In the genomic region with DNA sequence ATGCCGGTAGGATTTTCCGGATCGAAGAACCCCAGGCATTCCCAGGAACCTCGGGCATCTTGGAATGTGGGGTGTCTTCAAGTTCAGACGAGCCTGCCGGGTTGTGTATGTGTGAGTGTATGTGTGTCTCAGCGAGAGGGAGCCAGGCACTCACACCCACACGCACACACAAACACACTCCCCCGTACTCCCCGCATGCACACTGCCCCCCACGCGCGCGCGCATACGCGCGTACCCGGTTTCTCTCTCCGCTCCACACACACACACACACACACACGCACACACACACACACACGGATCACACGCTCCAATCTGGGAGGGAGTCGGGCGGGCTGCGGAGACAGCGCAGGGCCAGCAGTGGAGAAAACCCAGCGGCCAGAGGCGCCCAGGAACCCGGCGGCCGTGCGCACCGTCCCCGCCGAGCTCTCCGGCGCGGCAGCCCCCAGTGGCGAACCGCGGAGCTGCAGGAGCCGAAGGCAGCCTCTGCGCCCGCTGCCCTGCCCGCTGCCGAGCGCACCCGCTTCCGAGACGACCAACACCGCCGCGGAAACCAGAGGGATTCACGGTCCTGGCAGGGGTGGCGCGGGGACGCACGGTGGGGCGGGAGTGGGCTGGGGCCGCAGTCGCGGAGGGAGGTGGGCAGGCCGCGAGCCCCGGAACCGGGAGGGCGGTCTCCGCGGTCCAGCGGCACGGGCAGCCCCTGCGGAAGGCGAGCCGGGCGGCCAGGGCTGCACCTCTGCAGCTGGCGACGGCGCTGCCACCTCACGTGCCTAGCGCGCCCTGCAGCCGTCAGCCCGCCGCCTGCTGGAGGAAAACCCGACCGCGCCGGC, we compare ENCODE assay signal across 1 cellular context.
TF ChIP-seq lines count a peak whose summit lies in the region.

A gene (minus strand): TSS at position 125 of the 830 bp plus-strand sequence.

TF ChIP-seq in HEK293, 187 proteins besides CTCF, POLR2A, EP300 and RAD21 (continued from another document and continues in another):
- TF ChIP-seq, protein P1, sequence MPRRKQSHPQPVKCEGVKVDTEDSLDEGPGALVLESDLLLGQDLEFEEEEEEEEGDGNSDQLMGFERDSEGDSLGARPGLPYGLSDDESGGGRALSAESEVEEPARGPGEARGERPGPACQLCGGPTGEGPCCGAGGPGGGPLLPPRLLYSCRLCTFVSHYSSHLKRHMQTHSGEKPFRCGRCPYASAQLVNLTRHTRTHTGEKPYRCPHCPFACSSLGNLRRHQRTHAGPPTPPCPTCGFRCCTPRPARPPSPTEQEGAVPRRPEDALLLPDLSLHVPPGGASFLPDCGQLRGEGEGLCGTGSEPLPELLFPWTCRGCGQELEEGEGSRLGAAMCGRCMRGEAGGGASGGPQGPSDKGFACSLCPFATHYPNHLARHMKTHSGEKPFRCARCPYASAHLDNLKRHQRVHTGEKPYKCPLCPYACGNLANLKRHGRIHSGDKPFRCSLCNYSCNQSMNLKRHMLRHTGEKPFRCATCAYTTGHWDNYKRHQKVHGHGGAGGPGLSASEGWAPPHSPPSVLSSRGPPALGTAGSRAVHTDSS (tag by site-specific recombination; IDR thresholded peaks at IDR 0.05): no peak
- TF ChIP-seq ZBTB8A (tag by site-specific recombination; IDR thresholded peaks at IDR 0.05) (peak; percentile 89), ZNF48 (tag by site-specific recombination; IDR thresholded peaks at IDR 0.05) (no peak), ZNF239 (tag by site-specific recombination; IDR thresholded peaks at IDR 0.05) (no peak), ZNF837 (tag by site-specific recombination; IDR thresholded peaks at IDR 0.05) (peak; percentile 67; the same call in 1 of the 2 replicates), ZFP37 (tag by site-specific recombination; IDR thresholded peaks at IDR 0.05) (peak; percentile 95), ZNF302 (tag by site-specific recombination; IDR thresholded peaks at IDR 0.05; ENCODE audit: low read depth) (no peak), ZNF292 (tag by site-specific recombination; IDR thresholded peaks at IDR 0.05; ENCODE audit: borderline replicate concordance, low read depth) (no peak), ZSCAN16 (tag by site-specific recombination; IDR thresholded peaks at IDR 0.05) (no peak), ZNF157 (tag by site-specific recombination; IDR thresholded peaks at IDR 0.05) (0 out of 2 replicates have a peak, but pooled peaks have one; percentile 21), ZEB2 (tag by site-specific recombination; IDR thresholded peaks at IDR 0.05) (peak; percentile 80), ZNF391 (tag by site-specific recombination; IDR thresholded peaks at IDR 0.05; ENCODE audit: borderline replicate concordance, low read depth) (peak; percentile 76; the same call in 1 of the 2 replicates), ZNF701 (tag by site-specific recombination; IDR thresholded peaks at IDR 0.05) (peak; percentile 41; the same call in 1 of the 2 replicates), ZNF621 (tag by site-specific recombination; IDR thresholded peaks at IDR 0.05) (no peak), IKZF3 (tag by site-specific recombination; IDR thresholded peaks at IDR 0.05) (no peak), ZNF777 (tag by site-specific recombination; IDR thresholded peaks at IDR 0.05; ENCODE audit: borderline replicate concordance) (peak; percentile 97), ZNF146 (tag by site-specific recombination; IDR thresholded peaks at IDR 0.05) (no peak; the same call in 1 of the 2 replicates), MEIS1 (CRISPR knock-in tag; IDR thresholded peaks at IDR 0.05; ENCODE audit: borderline replicate concordance) (no peak), ZFHX2 (tag by site-specific recombination; conservative IDR thresholded peaks at IDR 0.05) (peak; percentile 99), ZNF404 (tag by site-specific recombination; IDR thresholded peaks at IDR 0.05) (no peak), ZNF629 (tag by site-specific recombination; IDR thresholded peaks at IDR 0.05) (no peak; the same call in none of the 2 replicates), ZNF521 (tag by site-specific recombination; IDR thresholded peaks at IDR 0.05) (no peak), SCRT1 (tag by site-specific recombination; IDR thresholded peaks at IDR 0.05; ENCODE audit: borderline replicate concordance) (no peak), ZNF174 (tag by site-specific recombination; IDR thresholded peaks at IDR 0.05) (no peak), RBAK (tag by site-specific recombination; IDR thresholded peaks at IDR 0.05) (no peak), ZNF433 (tag by site-specific recombination; IDR thresholded peaks at IDR 0.05; ENCODE audit: low read depth) (no peak), ZNF324 (tag by site-specific recombination; IDR thresholded peaks at IDR 0.05) (peak; percentile 94), ZNF366 (tag by site-specific recombination; conservative IDR thresholded peaks at IDR 0.05) (no peak; the same call in none of the 2 replicates), ZNF394 (tag by site-specific recombination; IDR thresholded peaks at IDR 0.05; ENCODE audit: borderline replicate concordance) (peak; percentile 45; the same call in 1 of the 2 replicates), ZNF654 (tag by site-specific recombination; IDR thresholded peaks at IDR 0.05; ENCODE audit: low read depth) (no peak), ZNF529 (tag by site-specific recombination; IDR thresholded peaks at IDR 0.05; ENCODE audit: insufficient replicate concordance) (no peak), ZNF549 (tag by site-specific recombination; IDR thresholded peaks at IDR 0.05) (no peak)
- TF ChIP-seq, protein P2, sequence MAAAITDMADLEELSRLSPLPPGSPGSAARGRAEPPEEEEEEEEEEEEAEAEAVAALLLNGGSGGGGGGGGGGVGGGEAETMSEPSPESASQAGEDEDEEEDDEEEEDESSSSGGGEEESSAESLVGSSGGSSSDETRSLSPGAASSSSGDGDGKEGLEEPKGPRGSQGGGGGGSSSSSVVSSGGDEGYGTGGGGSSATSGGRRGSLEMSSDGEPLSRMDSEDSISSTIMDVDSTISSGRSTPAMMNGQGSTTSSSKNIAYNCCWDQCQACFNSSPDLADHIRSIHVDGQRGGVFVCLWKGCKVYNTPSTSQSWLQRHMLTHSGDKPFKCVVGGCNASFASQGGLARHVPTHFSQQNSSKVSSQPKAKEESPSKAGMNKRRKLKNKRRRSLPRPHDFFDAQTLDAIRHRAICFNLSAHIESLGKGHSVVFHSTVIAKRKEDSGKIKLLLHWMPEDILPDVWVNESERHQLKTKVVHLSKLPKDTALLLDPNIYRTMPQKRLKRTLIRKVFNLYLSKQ (tag by site-specific recombination; IDR thresholded peaks at IDR 0.05; ENCODE audit: borderline replicate concordance): no peak
- TF ChIP-seq, protein P3, sequence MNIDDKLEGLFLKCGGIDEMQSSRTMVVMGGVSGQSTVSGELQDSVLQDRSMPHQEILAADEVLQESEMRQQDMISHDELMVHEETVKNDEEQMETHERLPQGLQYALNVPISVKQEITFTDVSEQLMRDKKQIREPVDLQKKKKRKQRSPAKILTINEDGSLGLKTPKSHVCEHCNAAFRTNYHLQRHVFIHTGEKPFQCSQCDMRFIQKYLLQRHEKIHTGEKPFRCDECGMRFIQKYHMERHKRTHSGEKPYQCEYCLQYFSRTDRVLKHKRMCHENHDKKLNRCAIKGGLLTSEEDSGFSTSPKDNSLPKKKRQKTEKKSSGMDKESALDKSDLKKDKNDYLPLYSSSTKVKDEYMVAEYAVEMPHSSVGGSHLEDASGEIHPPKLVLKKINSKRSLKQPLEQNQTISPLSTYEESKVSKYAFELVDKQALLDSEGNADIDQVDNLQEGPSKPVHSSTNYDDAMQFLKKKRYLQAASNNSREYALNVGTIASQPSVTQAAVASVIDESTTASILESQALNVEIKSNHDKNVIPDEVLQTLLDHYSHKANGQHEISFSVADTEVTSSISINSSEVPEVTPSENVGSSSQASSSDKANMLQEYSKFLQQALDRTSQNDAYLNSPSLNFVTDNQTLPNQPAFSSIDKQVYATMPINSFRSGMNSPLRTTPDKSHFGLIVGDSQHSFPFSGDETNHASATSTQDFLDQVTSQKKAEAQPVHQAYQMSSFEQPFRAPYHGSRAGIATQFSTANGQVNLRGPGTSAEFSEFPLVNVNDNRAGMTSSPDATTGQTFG (tag by site-specific recombination; IDR thresholded peaks at IDR 0.05; ENCODE audit: borderline replicate concordance): no peak
- TF ChIP-seq, protein P4, sequence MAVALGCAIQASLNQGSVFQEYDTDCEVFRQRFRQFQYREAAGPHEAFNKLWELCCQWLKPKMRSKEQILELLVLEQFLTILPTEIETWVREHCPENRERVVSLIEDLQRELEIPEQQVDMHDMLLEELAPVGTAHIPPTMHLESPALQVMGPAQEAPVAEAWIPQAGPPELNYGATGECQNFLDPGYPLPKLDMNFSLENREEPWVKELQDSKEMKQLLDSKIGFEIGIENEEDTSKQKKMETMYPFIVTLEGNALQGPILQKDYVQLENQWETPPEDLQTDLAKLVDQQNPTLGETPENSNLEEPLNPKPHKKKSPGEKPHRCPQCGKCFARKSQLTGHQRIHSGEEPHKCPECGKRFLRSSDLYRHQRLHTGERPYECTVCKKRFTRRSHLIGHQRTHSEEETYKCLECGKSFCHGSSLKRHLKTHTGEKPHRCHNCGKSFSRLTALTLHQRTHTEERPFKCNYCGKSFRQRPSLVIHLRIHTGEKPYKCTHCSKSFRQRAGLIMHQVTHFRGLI (tag by site-specific recombination; IDR thresholded peaks at IDR 0.05): peak; percentile 13; the same call in 1 of the 2 replicates
- TF ChIP-seq, protein P5, sequence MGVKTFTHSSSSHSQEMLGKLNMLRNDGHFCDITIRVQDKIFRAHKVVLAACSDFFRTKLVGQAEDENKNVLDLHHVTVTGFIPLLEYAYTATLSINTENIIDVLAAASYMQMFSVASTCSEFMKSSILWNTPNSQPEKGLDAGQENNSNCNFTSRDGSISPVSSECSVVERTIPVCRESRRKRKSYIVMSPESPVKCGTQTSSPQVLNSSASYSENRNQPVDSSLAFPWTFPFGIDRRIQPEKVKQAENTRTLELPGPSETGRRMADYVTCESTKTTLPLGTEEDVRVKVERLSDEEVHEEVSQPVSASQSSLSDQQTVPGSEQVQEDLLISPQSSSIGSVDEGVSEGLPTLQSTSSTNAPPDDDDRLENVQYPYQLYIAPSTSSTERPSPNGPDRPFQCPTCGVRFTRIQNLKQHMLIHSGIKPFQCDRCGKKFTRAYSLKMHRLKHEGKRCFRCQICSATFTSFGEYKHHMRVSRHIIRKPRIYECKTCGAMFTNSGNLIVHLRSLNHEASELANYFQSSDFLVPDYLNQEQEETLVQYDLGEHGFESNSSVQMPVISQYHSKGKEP (tag by site-specific recombination; IDR thresholded peaks at IDR 0.05): peak; percentile 85
- TF ChIP-seq, protein P6, sequence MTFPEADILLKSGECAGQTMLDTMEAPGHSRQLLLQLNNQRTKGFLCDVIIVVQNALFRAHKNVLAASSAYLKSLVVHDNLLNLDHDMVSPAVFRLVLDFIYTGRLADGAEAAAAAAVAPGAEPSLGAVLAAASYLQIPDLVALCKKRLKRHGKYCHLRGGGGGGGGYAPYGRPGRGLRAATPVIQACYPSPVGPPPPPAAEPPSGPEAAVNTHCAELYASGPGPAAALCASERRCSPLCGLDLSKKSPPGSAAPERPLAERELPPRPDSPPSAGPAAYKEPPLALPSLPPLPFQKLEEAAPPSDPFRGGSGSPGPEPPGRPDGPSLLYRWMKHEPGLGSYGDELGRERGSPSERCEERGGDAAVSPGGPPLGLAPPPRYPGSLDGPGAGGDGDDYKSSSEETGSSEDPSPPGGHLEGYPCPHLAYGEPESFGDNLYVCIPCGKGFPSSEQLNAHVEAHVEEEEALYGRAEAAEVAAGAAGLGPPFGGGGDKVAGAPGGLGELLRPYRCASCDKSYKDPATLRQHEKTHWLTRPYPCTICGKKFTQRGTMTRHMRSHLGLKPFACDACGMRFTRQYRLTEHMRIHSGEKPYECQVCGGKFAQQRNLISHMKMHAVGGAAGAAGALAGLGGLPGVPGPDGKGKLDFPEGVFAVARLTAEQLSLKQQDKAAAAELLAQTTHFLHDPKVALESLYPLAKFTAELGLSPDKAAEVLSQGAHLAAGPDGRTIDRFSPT (tag by site-specific recombination; IDR thresholded peaks at IDR 0.05): no peak; the same call in 1 of the 2 replicates
- TF ChIP-seq, protein P7, sequence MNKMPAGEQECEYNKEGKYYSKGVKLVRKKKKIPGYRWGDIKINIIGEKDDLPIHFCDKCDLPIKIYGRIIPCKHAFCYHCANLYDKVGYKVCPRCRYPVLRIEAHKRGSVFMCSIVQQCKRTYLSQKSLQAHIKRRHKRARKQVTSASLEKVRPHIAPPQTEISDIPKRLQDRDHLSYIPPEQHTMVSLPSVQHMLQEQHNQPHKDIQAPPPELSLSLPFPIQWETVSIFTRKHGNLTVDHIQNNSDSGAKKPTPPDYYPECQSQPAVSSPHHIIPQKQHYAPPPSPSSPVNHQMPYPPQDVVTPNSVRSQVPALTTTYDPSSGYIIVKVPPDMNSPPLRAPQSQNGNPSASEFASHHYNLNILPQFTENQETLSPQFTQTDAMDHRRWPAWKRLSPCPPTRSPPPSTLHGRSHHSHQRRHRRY (tag by site-specific recombination; IDR thresholded peaks at IDR 0.05): no peak
- TF ChIP-seq, protein P8, sequence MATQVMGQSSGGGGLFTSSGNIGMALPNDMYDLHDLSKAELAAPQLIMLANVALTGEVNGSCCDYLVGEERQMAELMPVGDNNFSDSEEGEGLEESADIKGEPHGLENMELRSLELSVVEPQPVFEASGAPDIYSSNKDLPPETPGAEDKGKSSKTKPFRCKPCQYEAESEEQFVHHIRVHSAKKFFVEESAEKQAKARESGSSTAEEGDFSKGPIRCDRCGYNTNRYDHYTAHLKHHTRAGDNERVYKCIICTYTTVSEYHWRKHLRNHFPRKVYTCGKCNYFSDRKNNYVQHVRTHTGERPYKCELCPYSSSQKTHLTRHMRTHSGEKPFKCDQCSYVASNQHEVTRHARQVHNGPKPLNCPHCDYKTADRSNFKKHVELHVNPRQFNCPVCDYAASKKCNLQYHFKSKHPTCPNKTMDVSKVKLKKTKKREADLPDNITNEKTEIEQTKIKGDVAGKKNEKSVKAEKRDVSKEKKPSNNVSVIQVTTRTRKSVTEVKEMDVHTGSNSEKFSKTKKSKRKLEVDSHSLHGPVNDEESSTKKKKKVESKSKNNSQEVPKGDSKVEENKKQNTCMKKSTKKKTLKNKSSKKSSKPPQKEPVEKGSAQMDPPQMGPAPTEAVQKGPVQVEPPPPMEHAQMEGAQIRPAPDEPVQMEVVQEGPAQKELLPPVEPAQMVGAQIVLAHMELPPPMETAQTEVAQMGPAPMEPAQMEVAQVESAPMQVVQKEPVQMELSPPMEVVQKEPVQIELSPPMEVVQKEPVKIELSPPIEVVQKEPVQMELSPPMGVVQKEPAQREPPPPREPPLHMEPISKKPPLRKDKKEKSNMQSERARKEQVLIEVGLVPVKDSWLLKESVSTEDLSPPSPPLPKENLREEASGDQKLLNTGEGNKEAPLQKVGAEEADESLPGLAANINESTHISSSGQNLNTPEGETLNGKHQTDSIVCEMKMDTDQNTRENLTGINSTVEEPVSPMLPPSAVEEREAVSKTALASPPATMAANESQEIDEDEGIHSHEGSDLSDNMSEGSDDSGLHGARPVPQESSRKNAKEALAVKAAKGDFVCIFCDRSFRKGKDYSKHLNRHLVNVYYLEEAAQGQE (tag by site-specific recombination; IDR thresholded peaks at IDR 0.05): peak; percentile 54
- TF ChIP-seq, protein P9, sequence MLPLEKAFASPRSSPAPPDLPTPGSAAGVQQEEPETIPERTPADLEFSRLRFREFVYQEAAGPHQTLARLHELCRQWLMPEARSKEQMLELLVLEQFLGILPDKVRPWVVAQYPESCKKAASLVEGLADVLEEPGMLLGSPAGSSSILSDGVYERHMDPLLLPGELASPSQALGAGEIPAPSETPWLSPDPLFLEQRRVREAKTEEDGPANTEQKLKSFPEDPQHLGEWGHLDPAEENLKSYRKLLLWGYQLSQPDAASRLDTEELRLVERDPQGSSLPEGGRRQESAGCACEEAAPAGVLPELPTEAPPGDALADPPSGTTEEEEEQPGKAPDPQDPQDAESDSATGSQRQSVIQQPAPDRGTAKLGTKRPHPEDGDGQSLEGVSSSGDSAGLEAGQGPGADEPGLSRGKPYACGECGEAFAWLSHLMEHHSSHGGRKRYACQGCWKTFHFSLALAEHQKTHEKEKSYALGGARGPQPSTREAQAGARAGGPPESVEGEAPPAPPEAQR (tag by site-specific recombination; IDR thresholded peaks at IDR 0.05): peak; percentile 92
